In genomic region chr10:80664071-80664680, GRCh38 we compare ENCODE assay signal across 8 cellular contexts.
DNase-seq lines count a peak whose midpoint lies in the region; ATAC-seq, FAIRE-seq and TF ChIP-seq lines count a peak whose summit lies in the region.

No MANE protein-coding gene starts in this region.

- peak; percentile 72 for TF ChIP-seq CTCF in astrocyte (IDR thresholded peaks at IDR 0.05; ENCODE audit: insufficient read depth, low read depth, low read length)
- TF ChIP-seq CTCF in hepatocyte (IDR thresholded peaks at IDR 0.05; ENCODE audit: poor library complexity), result peak; percentile 92
- peak; percentile 91 for TF ChIP-seq CTCF in smooth muscle cell (IDR thresholded peaks at IDR 0.05; ENCODE audit: borderline replicate concordance, insufficient read depth, poor library complexity, severe bottlenecking)

- H3K9ac ChIP-seq in Karpas-422 (ENCODE audit: low read length) (no peak overlapping the region), SK-N-MC (ENCODE audit: insufficient read length) (no peak overlapping the region), astrocyte (ENCODE audit: low read length) (no peak overlapping the region), smooth muscle cell (ENCODE audit: low read depth) (no peak overlapping the region)

- H3F3A ChIP-seq in smooth muscle cell (ENCODE audit: low read depth), result peaks cover 5% of the 10 kb centered on the region

- DNase-seq in EH (ENCODE audit: low read depth) (peak; percentile 60), Karpas-422 (peak; percentile 77), SK-N-MC (ENCODE audit: low read depth, low spot score) (peak; percentile 28), astrocyte (ENCODE audit: low read depth) (peak; percentile 16), hepatocyte (ENCODE audit: low spot score) (peak; percentile 90), smooth muscle cell (lab: John Stamatoyannopoulos, UW; ENCODE audit: unreplicated experiment) (peak; percentile 46), DMS79 treated with DMSO at 0.1 percent for 48 hours (lab: John Stamatoyannopoulos, UW) (no peak)

- H3K9me2 ChIP-seq in Karpas-422 (replicated peaks; ENCODE audit: insufficient read depth, low read length) (no peaks in the 10 kb centered on the region), hepatocyte (replicated peaks; ENCODE audit: insufficient read depth) (no peaks in the 10 kb centered on the region)

- H3K4me1 ChIP-seq in Karpas-422 (ENCODE audit: low read length), result no peaks in the 10 kb centered on the region
- peaks cover 4% of the 10 kb centered on the region for H3K4me1 ChIP-seq in astrocyte (ENCODE audit: insufficient read depth, low read length)
- peaks cover 5% of the 10 kb centered on the region for H3K4me1 ChIP-seq in hepatocyte (ENCODE audit: insufficient read depth)
- peaks cover 10% of the 10 kb centered on the region for H3K4me1 ChIP-seq in smooth muscle cell (ENCODE audit: low read depth)

- H3K4me2 ChIP-seq in Karpas-422 (ENCODE audit: low read depth, low read length, poor library complexity, severe bottlenecking), result no peak overlapping the region
- H3K4me2 ChIP-seq in astrocyte (ENCODE audit: low read length), result no peak overlapping the region
- H3K4me2 ChIP-seq in hepatocyte, result no peak overlapping the region
- no peak overlapping the region for H3K4me2 ChIP-seq in smooth muscle cell

- H2AFZ ChIP-seq in Karpas-422 (ENCODE audit: low read length) (no peak overlapping the region), astrocyte (ENCODE audit: low read depth, low read length) (no peak overlapping the region), hepatocyte (no peak overlapping the region), smooth muscle cell (ENCODE audit: low read depth) (no peak overlapping the region)

- H4K20me1 ChIP-seq in Karpas-422 (ENCODE audit: insufficient read depth, low read depth, low read length) (no peaks in the 10 kb centered on the region), astrocyte (ENCODE audit: insufficient read depth, low read length) (no peaks in the 10 kb centered on the region), hepatocyte (ENCODE audit: insufficient read depth, poor library complexity, severe bottlenecking) (no peaks in the 10 kb centered on the region), smooth muscle cell (ENCODE audit: low read depth) (no peaks in the 10 kb centered on the region)

- H3K27ac ChIP-seq in Karpas-422 (ENCODE audit: low read length) (no peak overlapping the region), SK-N-MC (no peak overlapping the region; the same call in 1 of the 2 replicates), astrocyte (ENCODE audit: low read depth, low read length) (no peak overlapping the region), hepatocyte (no peak overlapping the region), smooth muscle cell (ENCODE audit: low read depth) (no peak overlapping the region)

- 27% methylated on average over 10 of the region's 10 CpGs for WGBS in hepatocyte (ENCODE audit: low lambda C conversion rate, missing lambda C conversion rate)
- 22% methylated on average over 10 of the region's 10 CpGs for WGBS in smooth muscle cell (ENCODE audit: low lambda C conversion rate)

- no peaks in the 10 kb centered on the region for H3K79me2 ChIP-seq in Karpas-422 (ENCODE audit: low read length)
- H3K79me2 ChIP-seq in astrocyte (ENCODE audit: insufficient read depth, low read length), result no peaks in the 10 kb centered on the region
- H3K79me2 ChIP-seq in hepatocyte, result no peaks in the 10 kb centered on the region
- H3K79me2 ChIP-seq in smooth muscle cell (ENCODE audit: low read depth), result no peaks in the 10 kb centered on the region

- no peaks in the 10 kb centered on the region for H3K9me3 ChIP-seq in Karpas-422 (ENCODE audit: low read length)
- H3K9me3 ChIP-seq in SK-N-MC (ENCODE audit: low read depth, low read length), result no peaks in the 10 kb centered on the region
- H3K9me3 ChIP-seq in astrocyte (ENCODE audit: insufficient read depth, low read depth, low read length), result no peaks in the 10 kb centered on the region
- H3K9me3 ChIP-seq in hepatocyte (ENCODE audit: low read depth), result no peaks in the 10 kb centered on the region
- no peaks in the 10 kb centered on the region for H3K9me3 ChIP-seq in smooth muscle cell (replicated peaks; ENCODE audit: low read depth)

- peak overlapping the region; percentile 62 for H3K4me3 Mint-ChIP-seq in astrocyte (ENCODE audit: unreplicated experiment)

- H3K4me1 Mint-ChIP-seq in astrocyte (ENCODE audit: low read depth, unreplicated experiment), result no peaks in the 10 kb centered on the region

- H3K27me3 ChIP-seq in Karpas-422 (ENCODE audit: low read length), result no peaks in the 10 kb centered on the region
- no peaks in the 10 kb centered on the region for H3K27me3 ChIP-seq in astrocyte (ENCODE audit: insufficient read depth, low read length)
- no peaks in the 10 kb centered on the region for H3K27me3 ChIP-seq in hepatocyte
- no peaks in the 10 kb centered on the region for H3K27me3 ChIP-seq in smooth muscle cell (ENCODE audit: low read depth)

- H3K36me3 ChIP-seq in Karpas-422 (ENCODE audit: insufficient read depth, low read length), result no peaks in the 10 kb centered on the region
- H3K36me3 ChIP-seq in SK-N-MC (ENCODE audit: insufficient read depth, low read length), result no peaks in the 10 kb centered on the region
- no peaks in the 10 kb centered on the region for H3K36me3 ChIP-seq in astrocyte (ENCODE audit: insufficient read depth, low read length)
- H3K36me3 ChIP-seq in hepatocyte (replicated peaks; ENCODE audit: insufficient read depth, low read depth), result no peaks in the 10 kb centered on the region
- H3K36me3 ChIP-seq in smooth muscle cell (ENCODE audit: low read depth), result no peaks in the 10 kb centered on the region

- no peak for FAIRE-seq in astrocyte (lab: Jason Lieb, UNC)

- peak; percentile 75 for ATAC-seq in GM21529 (IDR thresholded peaks at IDR 0.05; ENCODE audit: unreplicated experiment)

- H3K9me3 Mint-ChIP-seq in astrocyte (ENCODE audit: unreplicated experiment), result peaks cover 4% of the 10 kb centered on the region

- peaks cover 20% of the 10 kb centered on the region for H3K27me3 Mint-ChIP-seq in astrocyte (ENCODE audit: low read depth, unreplicated experiment)

- no peaks in the 10 kb centered on the region for H3K36me3 Mint-ChIP-seq in astrocyte (ENCODE audit: low read depth, unreplicated experiment)

- H3K4me3 ChIP-seq in Karpas-422 (ENCODE audit: low read length), result no peak overlapping the region
- H3K4me3 ChIP-seq in SK-N-MC, result no peak overlapping the region
- H3K4me3 ChIP-seq in astrocyte (ENCODE audit: insufficient read depth, low read depth, low read length), result no peak overlapping the region
- H3K4me3 ChIP-seq in hepatocyte, result no peak overlapping the region
- no peak overlapping the region for H3K4me3 ChIP-seq in smooth muscle cell

- peak overlapping the region; percentile 9 for H3K27ac Mint-ChIP-seq in astrocyte (ENCODE audit: unreplicated experiment)
